In the genomic region with DNA sequence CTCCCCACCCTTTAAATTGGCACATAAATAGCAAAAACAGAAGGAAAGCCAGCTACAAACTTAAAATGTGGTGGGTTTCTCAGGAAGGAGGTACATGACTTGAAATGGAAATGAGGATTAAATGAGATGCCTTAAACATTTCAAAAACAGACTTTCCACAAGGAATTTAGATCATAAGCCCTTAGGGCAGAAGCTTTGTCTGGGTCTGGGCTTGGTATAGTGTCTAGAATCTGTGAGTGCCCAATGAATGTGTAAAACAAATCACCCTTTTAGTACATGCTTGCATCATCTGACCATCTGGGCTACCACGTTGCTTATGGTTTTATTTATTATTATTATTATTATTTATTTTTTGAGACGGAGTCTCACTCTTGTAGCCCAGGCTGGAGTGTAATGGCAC, we compare ENCODE assay signal across 1 cellular context.
TF ChIP-seq lines count a peak whose summit lies in the region.

No MANE protein-coding gene starts in this region.

TF ChIP-seq in K562, 482 proteins besides CTCF, POLR2A, EP300 and RAD21 (continued from another document):
- TF ChIP-seq NCOR1 (IDR thresholded peaks at IDR 0.05) (no peak), SRSF9 (IDR thresholded peaks at IDR 0.05; ENCODE audit: borderline replicate concordance, low read depth, low read length) (no peak), ATF1 (CRISPR knock-in tag; IDR thresholded peaks at IDR 0.05) (no peak), ATF1 (tag; IDR thresholded peaks at IDR 0.05) (no peak), TEAD1 (CRISPR knock-in tag; IDR thresholded peaks at IDR 0.05) (no peak), NR2C1 (IDR thresholded peaks at IDR 0.05) (no peak), NR2C1 (tag; IDR thresholded peaks at IDR 0.05) (no peak), MXI1 (IDR thresholded peaks at IDR 0.05; ENCODE audit: low read depth, low read length) (no peak), ASH1L (IDR thresholded peaks at IDR 0.05; ENCODE audit: borderline replicate concordance, low read depth, partially characterized antibody) (no peak), BRF1 (IDR thresholded peaks at IDR 0.05; ENCODE audit: borderline replicate concordance, extremely low read depth, insufficient read length) (no peak), ESRRB (CRISPR knock-in tag; IDR thresholded peaks at IDR 0.05; ENCODE audit: borderline replicate concordance) (no peak), ILK (tag; IDR thresholded peaks at IDR 0.05; ENCODE audit: borderline replicate concordance, low read depth) (no peak)
- TF ChIP-seq, protein P1, sequence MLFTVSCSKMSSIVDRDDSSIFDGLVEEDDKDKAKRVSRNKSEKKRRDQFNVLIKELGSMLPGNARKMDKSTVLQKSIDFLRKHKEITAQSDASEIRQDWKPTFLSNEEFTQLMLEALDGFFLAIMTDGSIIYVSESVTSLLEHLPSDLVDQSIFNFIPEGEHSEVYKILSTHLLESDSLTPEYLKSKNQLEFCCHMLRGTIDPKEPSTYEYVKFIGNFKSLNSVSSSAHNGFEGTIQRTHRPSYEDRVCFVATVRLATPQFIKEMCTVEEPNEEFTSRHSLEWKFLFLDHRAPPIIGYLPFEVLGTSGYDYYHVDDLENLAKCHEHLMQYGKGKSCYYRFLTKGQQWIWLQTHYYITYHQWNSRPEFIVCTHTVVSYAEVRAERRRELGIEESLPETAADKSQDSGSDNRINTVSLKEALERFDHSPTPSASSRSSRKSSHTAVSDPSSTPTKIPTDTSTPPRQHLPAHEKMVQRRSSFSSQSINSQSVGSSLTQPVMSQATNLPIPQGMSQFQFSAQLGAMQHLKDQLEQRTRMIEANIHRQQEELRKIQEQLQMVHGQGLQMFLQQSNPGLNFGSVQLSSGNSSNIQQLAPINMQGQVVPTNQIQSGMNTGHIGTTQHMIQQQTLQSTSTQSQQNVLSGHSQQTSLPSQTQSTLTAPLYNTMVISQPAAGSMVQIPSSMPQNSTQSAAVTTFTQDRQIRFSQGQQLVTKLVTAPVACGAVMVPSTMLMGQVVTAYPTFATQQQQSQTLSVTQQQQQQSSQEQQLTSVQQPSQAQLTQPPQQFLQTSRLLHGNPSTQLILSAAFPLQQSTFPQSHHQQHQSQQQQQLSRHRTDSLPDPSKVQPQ (CRISPR knock-in tag; IDR thresholded peaks at IDR 0.05; ENCODE audit: borderline replicate concordance), result no peak
- TF ChIP-seq, protein P2, sequence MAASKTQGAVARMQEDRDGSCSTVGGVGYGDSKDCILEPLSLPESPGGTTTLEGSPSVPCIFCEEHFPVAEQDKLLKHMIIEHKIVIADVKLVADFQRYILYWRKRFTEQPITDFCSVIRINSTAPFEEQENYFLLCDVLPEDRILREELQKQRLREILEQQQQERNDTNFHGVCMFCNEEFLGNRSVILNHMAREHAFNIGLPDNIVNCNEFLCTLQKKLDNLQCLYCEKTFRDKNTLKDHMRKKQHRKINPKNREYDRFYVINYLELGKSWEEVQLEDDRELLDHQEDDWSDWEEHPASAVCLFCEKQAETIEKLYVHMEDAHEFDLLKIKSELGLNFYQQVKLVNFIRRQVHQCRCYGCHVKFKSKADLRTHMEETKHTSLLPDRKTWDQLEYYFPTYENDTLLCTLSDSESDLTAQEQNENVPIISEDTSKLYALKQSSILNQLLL (CRISPR knock-in tag; IDR thresholded peaks at IDR 0.05; ENCODE audit: borderline replicate concordance), result no peak
- TF ChIP-seq, protein P3, sequence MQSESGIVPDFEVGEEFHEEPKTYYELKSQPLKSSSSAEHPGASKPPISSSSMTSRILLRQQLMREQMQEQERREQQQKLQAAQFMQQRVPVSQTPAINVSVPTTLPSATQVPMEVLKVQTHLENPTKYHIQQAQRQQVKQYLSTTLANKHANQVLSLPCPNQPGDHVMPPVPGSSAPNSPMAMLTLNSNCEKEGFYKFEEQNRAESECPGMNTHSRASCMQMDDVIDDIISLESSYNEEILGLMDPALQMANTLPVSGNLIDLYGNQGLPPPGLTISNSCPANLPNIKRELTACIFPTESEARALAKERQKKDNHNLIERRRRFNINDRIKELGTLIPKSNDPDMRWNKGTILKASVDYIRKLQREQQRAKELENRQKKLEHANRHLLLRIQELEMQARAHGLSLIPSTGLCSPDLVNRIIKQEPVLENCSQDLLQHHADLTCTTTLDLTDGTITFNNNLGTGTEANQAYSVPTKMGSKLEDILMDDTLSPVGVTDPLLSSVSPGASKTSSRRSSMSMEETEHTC (IDR thresholded peaks at IDR 0.05), result no peak
- TF ChIP-seq, protein P4, sequence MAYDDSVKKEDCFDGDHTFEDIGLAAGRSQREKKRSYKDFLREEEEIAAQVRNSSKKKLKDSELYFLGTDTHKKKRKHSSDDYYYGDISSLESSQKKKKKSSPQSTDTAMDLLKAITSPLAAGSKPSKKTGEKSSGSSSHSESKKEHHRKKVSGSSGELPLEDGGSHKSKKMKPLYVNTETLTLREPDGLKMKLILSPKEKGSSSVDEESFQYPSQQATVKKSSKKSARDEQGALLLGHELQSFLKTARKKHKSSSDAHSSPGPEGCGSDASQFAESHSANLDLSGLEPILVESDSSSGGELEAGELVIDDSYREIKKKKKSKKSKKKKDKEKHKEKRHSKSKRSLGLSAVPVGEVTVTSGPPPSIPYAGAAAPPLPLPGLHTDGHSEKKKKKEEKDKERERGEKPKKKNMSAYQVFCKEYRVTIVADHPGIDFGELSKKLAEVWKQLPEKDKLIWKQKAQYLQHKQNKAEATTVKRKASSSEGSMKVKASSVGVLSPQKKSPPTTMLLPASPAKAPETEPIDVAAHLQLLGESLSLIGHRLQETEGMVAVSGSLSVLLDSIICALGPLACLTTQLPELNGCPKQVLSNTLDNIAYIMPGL (CRISPR knock-in tag; IDR thresholded peaks at IDR 0.05), result no peak
TF ChIP-seq in K562: peak in this region for 0.
